In genomic region chr12:10673660-10674384, GRCh38 we compare ENCODE assay signal across 8 cellular contexts. TPM values are rescaled to one million over a fixed set of nuclear protein-coding genes. Genes with fewer than 3 reads are reported as not detected.
DNase-seq lines count a peak whose midpoint lies in the region; ATAC-seq and TF ChIP-seq lines count a peak whose summit lies in the region.

Gene STYK1, minus strand, starts transcription at chr12:10674052. Its CDS starts 39,434 bp downstream, at chr12:10634618.

- intact Hi-C loops in Right ventricle myocardium inferior (cut with DNase I) (no loop called here), ovary (cut with DNase I) (no loop called here), thyroid gland (cut with DNase I) (no loop called here)

- H3K36me3 ChIP-seq in ovary (no peaks in the 10 kb centered on the region), thyroid gland (no peaks in the 10 kb centered on the region)

- H3K27me3 ChIP-seq in ovary, result no peaks in the 10 kb centered on the region
- no peaks in the 10 kb centered on the region for H3K27me3 ChIP-seq in thyroid gland

- ATAC-seq in GM18909 (IDR thresholded peaks at IDR 0.05; ENCODE audit: poor library complexity, unreplicated experiment), result peak; percentile 72
- ATAC-seq in Right ventricle myocardium inferior, result peak; percentile 34

- CTCF ChIA-PET in AG04449 (lab: Yijun Ruan, JAX), result interaction anchor here (0.6 to 2.1 kb wide), 3 partner anchors 8 to 23 kb away, joined by 3 to 8 read pairs (median 3); no protein-coding TSS in a partner anchor
- CTCF ChIA-PET in RWPE1 (lab: Yijun Ruan, JAX), result no interaction called here

- WGBS in ovary, 3 donors, result 1 to 2% (median 1%) methylated on average over 35 of the region's 35 CpGs
- 3% methylated on average over 30 to 35 of the region's 35 CpGs for WGBS in thyroid gland, 2 donors

- no peak within 1 kb of the TSS for H3K27ac ChIP-seq in RWPE1
- H3K27ac ChIP-seq in ovary, result no peak within 1 kb of the TSS
- H3K27ac ChIP-seq in thyroid gland, result no peak within 1 kb of the TSS

- TF ChIP-seq EP300 in ovary (IDR thresholded peaks at IDR 0.05), result no peak

- no peaks in the 10 kb centered on the region for H3K9me3 ChIP-seq in ovary
- H3K9me3 ChIP-seq in thyroid gland, result no peaks in the 10 kb centered on the region

- peak within 1 kb of the TSS; percentile 70 for H3K4me3 ChIP-seq in AG04449 (ENCODE audit: low read depth, low read length)
- H3K4me3 ChIP-seq in ovary, result peak within 1 kb of the TSS; percentile 26
- peak within 1 kb of the TSS in 2 of 3 donors; percentile 3 to 35 for H3K4me3 ChIP-seq in thyroid gland (replicated peaks in 1 of 3)

- no peak for DNase-seq in AG04449 (ENCODE audit: low read depth, low spot score)
- peak; percentile 66 for DNase-seq in HuH-7.5 (ENCODE audit: low spot score)
- peak; percentile 76 for DNase-seq in RWPE1 (ENCODE audit: low spot score)
- DNase-seq in activated naive CD4-positive, alpha-beta T cell treated with Interleukin-2 at 50 U/mL for 16 hours, result peak; percentile 67
- peak; percentile 75 for DNase-seq in Right ventricle myocardium inferior (ENCODE audit: missing footprints)
- peak in 4 of 5 donors; percentile 21 to 42 (median 26) for DNase-seq in ovary
- DNase-seq in thyroid gland, result peak; percentile 22 to 46

- TF ChIP-seq CTCF in AG04449 (IDR thresholded peaks at IDR 0.05; ENCODE audit: insufficient read depth, low read length, missing control alignments), result peak; percentile 95
- TF ChIP-seq CTCF in RWPE1 (conservative IDR thresholded peaks at IDR 0.05; ENCODE audit: low read depth), result peak; percentile 69
- peak in 1 of 3 donors; percentile 10 for TF ChIP-seq CTCF in ovary (IDR thresholded peaks at IDR 0.05)
- peak; percentile 16 to 70 (median 48) for TF ChIP-seq CTCF in thyroid gland (IDR thresholded peaks at IDR 0.05)

- POLR2A ChIA-PET in AG04449 (lab: Yijun Ruan, JAX) (no interaction called here), RWPE1 (lab: Yijun Ruan, JAX; ENCODE audit: low non-redundant PET) (interaction anchor here (0.5 kb wide), 1 partner anchor 1610 kb away, joined by 3 read pairs; no protein-coding TSS in a partner anchor)

- TF ChIP-seq POLR2A in ovary (IDR thresholded peaks at IDR 0.05) (no peak), thyroid gland (IDR thresholded peaks at IDR 0.05) (no peak)

- H3K4me1 ChIP-seq in ovary (ENCODE audit: insufficient read depth), result no peaks in the 10 kb centered on the region
- H3K4me1 ChIP-seq in thyroid gland, result peaks cover 7 to 9% of the 10 kb centered on the region in 2 donors

RNA-seq across cellular contexts. Expression of gene STYK1, which starts in this region (rescaled TPM):
- not detected for total RNA-seq in Right ventricle myocardium inferior
- 1 to 10 TPM in 1 of 7 donors, under 1 TPM in 4, not detected in 2; 0.12 to 1.3 (median 0.33) TPM for total RNA-seq in ovary
- under 1 TPM; 0.07 to 0.70 TPM for polyA plus RNA-seq in ovary
- total RNA-seq in thyroid gland, result under 1 TPM in 1 of 4 donors, not detected in 3; 0.40 TPM

Comparison
In these comparisons a context has a peak if more than half of its experiments do, and no peak if none do; other contexts are left out.
1. Peak in DNase-seq and ATAC-seq in Right ventricle myocardium inferior; RNA of the gene not detected or under 1 TPM.
2. Peak in DNase-seq and H3K4me3 ChIP-seq in thyroid gland; RNA of the gene not detected or under 1 TPM.
3. H3K4me3 ChIP-seq: peak in every context shown above with its lines; median percentile 70 in AG04449; 26 in ovary; 19 in thyroid gland.